ENCODE assay signal across 24 cellular contexts in genomic region chr6:31210119-31210518, GRCh38. TPM values are rescaled to one million over a fixed set of nuclear protein-coding genes. Genes with fewer than 3 reads are reported as not detected.
"Had no signal": no experiment of that assay in that cellular context is flagged by ENCODE, and none has a peak within 500 bp of the region (broad histone marks: within the 10 kb centered on the region; RNA-seq: fewer than 3 reads in every experiment).

No MANE protein-coding gene starts in this region.

- H3K4me3 Mint-ChIP-seq: activated T-cell treated with anti-CD3 and anti-CD28 coated beads, Interleukin-2, amount 50 U/mL, for 24 hours; activated T-helper 17 cell treated with anti-CD3 and anti-CD28 coated beads, Interleukin-2, amount 50 U/mL, for 72 hours; central memory CD8-positive, alpha-beta T cell; effector memory CD8-positive, alpha-beta T cell; naive thymus-derived CD8-positive, alpha-beta T cell; neural progenitor cell; T-helper 2 cell treated with Interferon-gamma antibody and Interleukin-4, amounts not matched to agents 5 μg/mL and 100 μg/mL, for 36 hours had no signal

- H3K4me2 ChIP-seq: neural progenitor cell had no signal

- DNase-seq: activated CD8-positive, alpha-beta memory T cell treated with anti-CD3 and anti-CD28 coated beads for 24 hours; activated CD8-positive, alpha-beta memory T cell treated with anti-CD3 and anti-CD28 coated beads, Interleukin-2, amount 50 U/mL, for 4 hours; activated T-cell treated with anti-CD3 and anti-CD28 coated beads, Interleukin-2, amount 50 U/mL, for 24 hours; aorta; brain microvascular endothelial cell; dorsolateral prefrontal cortex; effector memory CD8-positive, alpha-beta T cell; head of caudate nucleus; naive thymus-derived CD8-positive, alpha-beta T cell; spleen; stimulated activated CD4-positive, alpha-beta T cell treated with anti-CD3 and anti-CD28 coated beads, Interleukin-4, amount 100 ng/mL, for 24 hours; stimulated activated naive CD4-positive, alpha-beta T cell treated with Interleukin-2 at 50 U/mL for 16 hours; WERI-Rb-1 had no signal

- H3K27me3 Mint-ChIP-seq: activated T-cell treated with anti-CD3 and anti-CD28 coated beads, Interleukin-2, amount 50 U/mL, for 24 hours; activated T-helper 17 cell treated with anti-CD3 and anti-CD28 coated beads, Interleukin-2, amount 50 U/mL, for 72 hours; central memory CD8-positive, alpha-beta T cell; effector memory CD8-positive, alpha-beta T cell; naive thymus-derived CD8-positive, alpha-beta T cell had no signal

- H3K4me1 ChIP-seq: esophagus muscularis mucosa, gastroesophageal sphincter, tibial nerve had no signal

- H3K27me3 ChIP-seq: brain microvascular endothelial cell, neural progenitor cell, spleen, tibial nerve had no signal

- ATAC-seq: activated naive CD4-positive, alpha-beta T cell treated with anti-CD3 and anti-CD28 coated beads, Interleukin-2, amount 50 U/mL, for 72 hours; activated T-helper 17 cell treated with anti-CD3 and anti-CD28 coated beads, Interleukin-2, amount 50 U/mL, for 72 hours; effector memory CD8-positive, alpha-beta T cell; gastroesophageal sphincter; naive thymus-derived CD8-positive, alpha-beta T cell had no signal

- H3K9me3 Mint-ChIP-seq: activated naive CD4-positive, alpha-beta T cell treated with anti-CD3 and anti-CD28 coated beads, Interleukin-2, amount 50 U/mL, for 72 hours; activated T-cell treated with anti-CD3 and anti-CD28 coated beads, Interleukin-2, amount 50 U/mL, for 24 hours; activated T-helper 17 cell treated with anti-CD3 and anti-CD28 coated beads, Interleukin-2, amount 50 U/mL, for 72 hours; central memory CD8-positive, alpha-beta T cell; effector memory CD8-positive, alpha-beta T cell had no signal

- H3K4me3 ChIP-seq: dorsolateral prefrontal cortex, esophagus muscularis mucosa, gastroesophageal sphincter, lung, neural progenitor cell, spleen, tibial nerve had no signal

- H2AFZ ChIP-seq: neural progenitor cell had no signal

- H3K27ac ChIP-seq: brain microvascular endothelial cell, dorsolateral prefrontal cortex, esophagus muscularis mucosa, gastroesophageal sphincter, neural progenitor cell, tibial nerve, WERI-Rb-1 had no signal

- H3K36me3 ChIP-seq: brain microvascular endothelial cell, esophagus muscularis mucosa, gastroesophageal sphincter, neural progenitor cell, spleen, tibial nerve, WERI-Rb-1 had no signal

- H3K36me3 Mint-ChIP-seq: naive thymus-derived CD8-positive, alpha-beta T cell; neural progenitor cell had no signal

- H3K27ac Mint-ChIP-seq: activated naive CD4-positive, alpha-beta T cell treated with anti-CD3 and anti-CD28 coated beads, Interleukin-2, amount 50 U/mL, for 72 hours; activated T-cell treated with anti-CD3 and anti-CD28 coated beads, Interleukin-2, amount 50 U/mL, for 24 hours; activated T-helper 17 cell treated with anti-CD3 and anti-CD28 coated beads, Interleukin-2, amount 50 U/mL, for 72 hours; effector memory CD8-positive, alpha-beta T cell; neural progenitor cell; T-helper 2 cell treated with Interferon-gamma antibody and Interleukin-4, amounts not matched to agents 5 μg/mL and 100 μg/mL, for 36 hours had no signal

RNA-seq across cellular contexts. Expression of gene POU5F1, which starts 39.6 kb away (rescaled TPM):
- total RNA-seq: endothelial cell of umbilical vein, posterior vena cava had no signal
- polyA plus RNA-seq: naive thymus-derived CD8-positive, alpha-beta T cell had no signal
